Comparison of ENCODE assay signal across 1 cellular context in the genomic region with DNA sequence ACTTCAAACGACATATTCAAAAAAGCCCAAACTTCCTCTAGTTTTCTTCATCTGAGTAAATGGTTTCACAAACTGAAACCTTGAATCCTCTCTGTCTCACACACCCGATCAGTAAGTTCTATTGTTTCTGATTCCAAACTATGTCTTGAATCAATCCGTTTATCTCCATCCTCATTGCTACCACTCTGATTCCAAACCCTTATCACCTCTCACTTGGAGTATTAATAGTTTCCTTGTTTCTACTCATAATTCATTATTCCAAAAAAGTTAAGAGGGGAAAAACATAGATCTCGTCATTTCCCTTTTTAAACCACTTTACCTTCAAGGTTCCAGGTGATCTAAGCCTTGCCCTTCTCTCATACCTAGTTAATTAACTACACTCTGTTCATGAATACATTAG.
TF ChIP-seq lines count a peak whose summit lies in the region.

No MANE protein-coding gene starts in this region.

TF ChIP-seq in H1, 55 proteins besides CTCF, POLR2A, EP300 and RAD21:
- no peak for TF ChIP-seq PHF8 (conservative IDR thresholded peaks at IDR 0.05; ENCODE audit: low read depth, low read length)
- no peak for TF ChIP-seq SP2 (IDR thresholded peaks at IDR 0.05; ENCODE audit: low read length)
- TF ChIP-seq MAFK (IDR thresholded peaks at IDR 0.05; ENCODE audit: low read depth, low read length): no peak
- TF ChIP-seq HDAC2 (IDR thresholded peaks at IDR 0.05; ENCODE audit: borderline replicate concordance in 1 of 2, low read depth in 2 of 2, low read length in 2 of 2): no peak
